In genomic region chr11:7677801-7678201, GRCh38 we compare ENCODE assay signal across 1 cellular context.
TF ChIP-seq lines count a peak whose summit lies in the region.

No MANE protein-coding gene starts in this region.

TF ChIP-seq in IMR-90, 13 proteins besides CTCF, POLR2A, EP300 and RAD21:
- TF ChIP-seq CHD1 (IDR thresholded peaks at IDR 0.05; ENCODE audit: low read depth, low read length), result no peak
